In genomic region chr22:30302810-30303138, GRCh38 we compare ENCODE assay signal across 8 cellular contexts. TPM values are rescaled to one million over a fixed set of nuclear protein-coding genes. Genes with fewer than 3 reads are reported as not detected.
DNase-seq lines count a peak whose midpoint lies in the region; ATAC-seq, FAIRE-seq and TF ChIP-seq lines count a peak whose summit lies in the region.
"Had no signal": no experiment of that assay in that cellular context is flagged by ENCODE, and none has a peak within 500 bp of the region (broad histone marks: within the 10 kb centered on the region; RNA-seq: fewer than 3 reads in every experiment).

No MANE protein-coding gene starts in this region.

- no peak overlapping the region for H3K9ac ChIP-seq in HepG2 (ENCODE audit: insufficient read depth, low read depth, low read length)
- peak overlapping the region; percentile 18 for H3K9ac ChIP-seq in keratinocyte (ENCODE audit: control insufficient read depth, extremely low read depth, insufficient read depth, low read length)

- CTCF ChIA-PET in HepG2 (lab: Yijun Ruan, JAX; ENCODE audit: low intra/inter-chr PET ratio, low total read pairs) (no interaction called here), A673 (lab: Charles Lee) (no interaction called here)

- TF ChIP-seq EP300 in HepG2 (IDR thresholded peaks at IDR 0.05; ENCODE audit: low read depth in 2 of 2, low read length in 2 of 2) = no peak
- TF ChIP-seq EP300 in HepG2 (CRISPR knock-in tag; IDR thresholded peaks at IDR 0.05; ENCODE audit: borderline replicate concordance) = no peak

- intact Hi-C loops in right lobe of liver (cut with DNase I) (no loop called here), HepG2 (cut with micrococcal nuclease; ENCODE audit: unreplicated experiment) (no loop called here), uterus (cut with DNase I; ENCODE audit: low total_unique reads) (no loop called here), A673 (cut with micrococcal nuclease; ENCODE audit: unreplicated experiment) (no loop called here)

- H3K9me3 ChIP-seq in right lobe of liver (no peaks in the 10 kb centered on the region), HepG2 (ENCODE audit: low read length) (no peaks in the 10 kb centered on the region), keratinocyte (ENCODE audit: control insufficient read depth, low read depth, low read length) (no peaks in the 10 kb centered on the region), uterus (no peaks in the 10 kb centered on the region), A673 (ENCODE audit: low read depth, low read length, poor library complexity, severe bottlenecking) (no peaks in the 10 kb centered on the region)

- BruUV-seq in HepG2 (replicated peaks; lab: Mats Ljungman, UMichigan) = no TSS peak
- BruUV-seq in A673 (replicated peaks; lab: Mats Ljungman, UMichigan) = no TSS peak

- no peaks in the 10 kb centered on the region for H3K79me2 ChIP-seq in HepG2 (ENCODE audit: insufficient read depth, low read length)
- H3K79me2 ChIP-seq in keratinocyte (ENCODE audit: control insufficient read depth, insufficient read depth, low read length) = peaks cover 26% of the 10 kb centered on the region

- ATAC-seq in right lobe of liver (no peak), HepG2 (no peak)

- TF ChIP-seq RAD21 in HepG2 (CRISPR knock-in tag; IDR thresholded peaks at IDR 0.05) = no peak

- H3K4me3 ChIP-seq in right lobe of liver (no peak overlapping the region), HepG2 (replicated peaks in 1 of 3; ENCODE audit: insufficient read depth in 1 of 3, low read depth in 2 of 3, low read length in 3 of 3) (no peak overlapping the region), keratinocyte (ENCODE audit: control insufficient read depth in 2 of 3, extremely low read depth in 1 of 3, insufficient read depth in 2 of 3, low read depth in 1 of 3, low read length in 3 of 3) (peak overlapping the region in 1 of 3 experiments; percentile 31), uterus (no peak overlapping the region), A673 (ENCODE audit: low read depth, low read length, poor library complexity, severe bottlenecking) (no peak overlapping the region)

- no peaks in the 10 kb centered on the region for H3K27me3 ChIP-seq in right lobe of liver
- H3K27me3 ChIP-seq in HepG2 (ENCODE audit: control insufficient read depth in 1 of 2, insufficient read depth in 2 of 2, low read length in 2 of 2) = no peaks in the 10 kb centered on the region
- no peaks in the 10 kb centered on the region for H3K27me3 ChIP-seq in keratinocyte (ENCODE audit: control insufficient read depth, extremely low read depth, insufficient read depth, low read length)
- no peaks in the 10 kb centered on the region for H3K27me3 ChIP-seq in uterus
- no peaks in the 10 kb centered on the region for H3K27me3 ChIP-seq in A673 (replicated peaks; ENCODE audit: insufficient read depth, low read depth, low read length, poor library complexity)

- H2AFZ ChIP-seq in HepG2 (ENCODE audit: low read length) = no peak overlapping the region
- H2AFZ ChIP-seq in keratinocyte (ENCODE audit: control insufficient read depth, low read length) = no peak overlapping the region

- H3K4me1 ChIP-seq in right lobe of liver = peaks cover 0 to 34% (median 0%) of the 10 kb centered on the region in 4 donors
- peaks cover 5% of the 10 kb centered on the region; the same call in 1 of the 2 replicates for H3K4me1 ChIP-seq in HepG2 (ENCODE audit: insufficient read depth, low read length)
- peaks cover 77% of the 10 kb centered on the region for H3K4me1 ChIP-seq in keratinocyte (ENCODE audit: control insufficient read depth, extremely low read depth, insufficient read depth, low read length)
- peaks cover 4 to 14% of the 10 kb centered on the region in 2 donors for H3K4me1 ChIP-seq in uterus
- H3K4me1 ChIP-seq in A673 (ENCODE audit: insufficient read depth, low read length, poor library complexity, severe bottlenecking) = peaks cover 8% of the 10 kb centered on the region

- no peak for DNase-seq in right lobe of liver
- no peak for DNase-seq in HepG2 (ENCODE audit: low spot score)
- DNase-seq in keratinocyte (ENCODE audit: low read depth, low spot score) = no peak
- no peak for DNase-seq in uterus
- DNase-seq in RPMI8226 = no peak
- no peak for DNase-seq in A673 (ENCODE audit: low spot score)

- dilution Hi-C loops in keratinocyte (cut with MboI; ENCODE audit: extremely low pct_ligation_motif_present, low sequenced_read_pairs) = no loop called here

- H4K20me1 ChIP-seq in HepG2 (ENCODE audit: insufficient read depth, low read length) = no peaks in the 10 kb centered on the region
- peaks cover 7% of the 10 kb centered on the region for H4K20me1 ChIP-seq in keratinocyte (ENCODE audit: control insufficient read depth, extremely low read depth, insufficient read depth, low read length)

- peaks cover 11% of the 10 kb centered on the region for H3K9me1 ChIP-seq in keratinocyte (ENCODE audit: control insufficient read depth, extremely low read depth, insufficient read depth, low read length)

- TF ChIP-seq POLR2A in right lobe of liver (IDR thresholded peaks at IDR 0.05) = no peak
- TF ChIP-seq POLR2A in HepG2 (IDR thresholded peaks at IDR 0.05; ENCODE audit: insufficient read depth in 1 of 2, low read depth in 2 of 2, low read length in 2 of 2) = no peak
- no peak for TF ChIP-seq POLR2A in uterus (IDR thresholded peaks at IDR 0.05)

- H3K27ac ChIP-seq in right lobe of liver (peak overlapping the region in 2 of 3 donors; percentile 21 to 55), HepG2 (ENCODE audit: extremely low read length, insufficient read depth, low read length) (no peak overlapping the region), keratinocyte (ENCODE audit: control insufficient read depth, insufficient read depth, low read length) (peak overlapping the region; percentile 61), uterus (peak overlapping the region; percentile 65 to 76), A673 (ENCODE audit: low read depth, low read length, poor library complexity, severe bottlenecking) (no peak overlapping the region)

- in situ Hi-C loops in HepG2 (cut with HindIII; ENCODE audit: extremely low pct_ligation_motif_present, low pct_unique_long_range_greater_than_20kb) = no loop called here

- POLR2A ChIA-PET in HepG2 (lab: Yijun Ruan, JAX) (no interaction called here), A673 (lab: Charles Lee; ENCODE audit: low non-redundant PET) (no interaction called here)

- FAIRE-seq in HepG2 (lab: Jason Lieb, UNC) (no peak), keratinocyte (lab: Jason Lieb, UNC) (no peak)

- H3K36me3 ChIP-seq in right lobe of liver (peaks cover 0 to 42% (median 9%) of the 10 kb centered on the region in 4 donors), HepG2 (replicated peaks in 1 of 2; ENCODE audit: control insufficient read depth in 1 of 2, insufficient read depth in 2 of 2, low read length in 2 of 2) (peaks cover 6 to 9% of the 10 kb centered on the region in 2 experiments; a peak in 3 of 5 replicates), keratinocyte (ENCODE audit: control insufficient read depth in 2 of 2, extremely low read depth in 1 of 2, insufficient read depth in 2 of 2, low read length in 2 of 2) (peaks cover 20 to 38% of the 10 kb centered on the region in 2 experiments), uterus (no peaks in the 10 kb centered on the region), A673 (ENCODE audit: insufficient read depth, low read length, poor library complexity, severe bottlenecking) (no peaks in the 10 kb centered on the region)

- H3K4me2 ChIP-seq in HepG2 (ENCODE audit: low read depth, low read length) (no peak overlapping the region), keratinocyte (ENCODE audit: control insufficient read depth, extremely low read depth, insufficient read depth, low read depth, low read length) (peak overlapping the region; percentile 65)

- TF ChIP-seq CTCF in right lobe of liver (IDR thresholded peaks at IDR 0.05) (no peak), HepG2 (CRISPR knock-in tag; IDR thresholded peaks at IDR 0.05) (no peak), keratinocyte (optimal IDR thresholded peaks at IDR 0.05 in 1 of 3, IDR thresholded peaks at IDR 0.05 in 1 of 3, conservative IDR thresholded peaks at IDR 0.05 in 1 of 3; ENCODE audit: extremely low read depth in 1 of 3, insufficient read depth in 2 of 3, low read length in 3 of 3) (no peak), uterus (IDR thresholded peaks at IDR 0.05) (no peak), A673 (conservative IDR thresholded peaks at IDR 0.05; ENCODE audit: low read depth, low read length) (no peak)

- 67% methylated on average over 3 of the region's 5 CpGs for WGBS in right lobe of liver (ENCODE audit: insufficient coverage, low coverage, low lambda C conversion rate, missing lambda C conversion rate)
- WGBS in HepG2 (ENCODE audit: low lambda C conversion rate) = 91% methylated on average over 5 of the region's 5 CpGs

RNA-seq across cellular contexts. Expression of gene CASTOR1, which starts 13.5 kb away (rescaled TPM):
- total RNA-seq in right lobe of liver = 1 to 10 TPM in 5 of 6 experiments, under 1 TPM in 1; 0.86 to 8.6 (median 4.0) TPM
- 1.1 and 2.6 TPM in 2 replicates for total RNA-seq in HepG2 (2016; rRNA removed; fragmentation: Illumina TruSeq; extraction: Trizol)
- total RNA-seq in HepG2 (2016; cell fraction: cytosol; rRNA removed; fragmentation: Illumina TruSeq; extraction: Trizol; ENCODE audit: low read depth) = 0.81 and 0.88 TPM in 2 replicates
- total RNA-seq in HepG2 (2016; cell fraction: insoluble cytoplasmic fraction; rRNA removed; fragmentation: Illumina TruSeq; extraction: Trizol) = 0.70 and 1.2 TPM in 2 replicates
- total RNA-seq in HepG2 (2016; cell fraction: membrane; rRNA removed; fragmentation: Illumina TruSeq; extraction: Trizol) = 2.4 and 2.9 TPM in 2 replicates
- 1.6 and 2.3 TPM in 2 replicates for total RNA-seq in HepG2 (2016; cell fraction: nucleus; rRNA removed; fragmentation: Illumina TruSeq; extraction: Trizol)
- 4.4 and 6.2 TPM in 2 replicates for polyA plus RNA-seq in HepG2 (2011; rRNA removed)
- polyA plus RNA-seq in HepG2 (2011; cell fraction: cytosol; rRNA removed) = 2.6 and 3.9 TPM in 2 replicates
- 14.3 and 18.8 TPM in 2 replicates for polyA plus RNA-seq in HepG2 (2011; cell fraction: nucleus; rRNA removed)
- polyA plus RNA-seq in HepG2 (2012) = 2.3 and 2.7 TPM in 2 replicates
- polyA plus RNA-seq in HepG2 (2016; cell fraction: cytosol; fragmentation: Illumina TruSeq; extraction: Trizol; ENCODE audit: low read depth) = 0.41 and 0.72 TPM in 2 replicates
- 0.73 and 1.3 TPM in 2 replicates for polyA plus RNA-seq in HepG2 (2016; cell fraction: insoluble cytoplasmic fraction; fragmentation: Illumina TruSeq; extraction: Trizol; ENCODE audit: low read depth)
- polyA plus RNA-seq in HepG2 (2016; cell fraction: membrane; fragmentation: Illumina TruSeq; extraction: Trizol; ENCODE audit: low read depth) = 0.99 and 1.3 TPM in 2 replicates
- 2.4 TPM in 1 of 2 replicates, not detected in the other for polyA plus RNA-seq in HepG2 (2016; cell fraction: nucleus; fragmentation: Illumina TruSeq; extraction: Trizol; ENCODE audit: insufficient read depth, low read depth)
- 1.4 and 5.7 TPM in 2 replicates for polyA minus RNA-seq in HepG2 (2011; rRNA and poly(A)+ RNA removed; ENCODE audit: low replicate concordance)
- 0.97 and 1.6 TPM in 2 replicates for polyA minus RNA-seq in HepG2 (2011; cell fraction: cytosol; rRNA and poly(A)+ RNA removed)
- polyA minus RNA-seq in HepG2 (2011; cell fraction: nucleus; rRNA and poly(A)+ RNA removed) = 2.3 and 2.9 TPM in 2 replicates
- polyA plus RNA-seq in keratinocyte = 6.7 to 20.0 TPM (median 9.1 TPM) in 3 replicates
- 0.81 TPM for polyA plus RNA-seq in keratinocyte (2011; ENCODE audit: low read depth)
- polyA plus RNA-seq in keratinocyte (2011; cell fraction: cytosol; rRNA removed) = 8.4 and 12.7 TPM in 2 replicates
- polyA plus RNA-seq in keratinocyte (2011; cell fraction: nucleus; rRNA removed) = 20.0 and 22.1 TPM in 2 replicates
- polyA plus RNA-seq in keratinocyte (2012; ENCODE audit: low replicate concordance) = 7.4 and 13.7 TPM in 2 replicates
- 8.1 to 12.6 TPM in 2 of 3 replicates, not detected in the other for polyA minus RNA-seq in keratinocyte
- 30.7 TPM for polyA minus RNA-seq in keratinocyte (2011; cell fraction: cytosol; rRNA and poly(A)+ RNA removed)
- 5.5 and 6.6 TPM in 2 replicates for polyA minus RNA-seq in keratinocyte (2011; cell fraction: nucleus; rRNA and poly(A)+ RNA removed)
- 10 to 100 TPM; 15.8 to 67.1 (median 27.7) TPM for total RNA-seq in uterus
- 2.0 and 5.5 TPM in 2 replicates for total RNA-seq in A673 (2021)

RNA-seq across cellular contexts. Expression of gene TBC1D10A, which starts 24.0 kb away (rescaled TPM):
- 10 to 100 TPM in 3 of 6 experiments, 1 to 10 TPM in 3; 6.6 to 12.6 (median 10.0) TPM for total RNA-seq in right lobe of liver
- 3.6 and 4.2 TPM in 2 replicates for total RNA-seq in HepG2 (2016; rRNA removed; fragmentation: Illumina TruSeq; extraction: Trizol)
- total RNA-seq in HepG2 (2016; cell fraction: cytosol; rRNA removed; fragmentation: Illumina TruSeq; extraction: Trizol; ENCODE audit: low read depth) = 1.3 and 1.7 TPM in 2 replicates
- total RNA-seq in HepG2 (2016; cell fraction: insoluble cytoplasmic fraction; rRNA removed; fragmentation: Illumina TruSeq; extraction: Trizol) = 2.7 and 5.3 TPM in 2 replicates
- 2.2 and 2.6 TPM in 2 replicates for total RNA-seq in HepG2 (2016; cell fraction: membrane; rRNA removed; fragmentation: Illumina TruSeq; extraction: Trizol)
- total RNA-seq in HepG2 (2016; cell fraction: nucleus; rRNA removed; fragmentation: Illumina TruSeq; extraction: Trizol) = 3.0 and 3.7 TPM in 2 replicates
- polyA plus RNA-seq in HepG2 (2011; rRNA removed) = 4.9 and 6.0 TPM in 2 replicates
- polyA plus RNA-seq in HepG2 (2011; cell fraction: cytosol; rRNA removed) = 3.5 and 5.6 TPM in 2 replicates
- polyA plus RNA-seq in HepG2 (2011; cell fraction: nucleus; rRNA removed) = 13.6 and 14.3 TPM in 2 replicates
- 3.8 and 4.0 TPM in 2 replicates for polyA plus RNA-seq in HepG2 (2012)
- polyA plus RNA-seq in HepG2 (2016; cell fraction: cytosol; fragmentation: Illumina TruSeq; extraction: Trizol; ENCODE audit: low read depth) = 0.68 and 0.98 TPM in 2 replicates
- polyA plus RNA-seq in HepG2 (2016; cell fraction: insoluble cytoplasmic fraction; fragmentation: Illumina TruSeq; extraction: Trizol; ENCODE audit: low read depth) = 3.0 and 4.4 TPM in 2 replicates
- 0.73 and 1.0 TPM in 2 replicates for polyA plus RNA-seq in HepG2 (2016; cell fraction: membrane; fragmentation: Illumina TruSeq; extraction: Trizol; ENCODE audit: low read depth)
- 6.5 and 9.4 TPM in 2 replicates for polyA plus RNA-seq in HepG2 (2016; cell fraction: nucleus; fragmentation: Illumina TruSeq; extraction: Trizol; ENCODE audit: insufficient read depth, low read depth)
- 3.0 and 10.8 TPM in 2 replicates for polyA minus RNA-seq in HepG2 (2011; rRNA and poly(A)+ RNA removed; ENCODE audit: low replicate concordance)
- polyA minus RNA-seq in HepG2 (2011; cell fraction: cytosol; rRNA and poly(A)+ RNA removed) = 4.6 and 5.8 TPM in 2 replicates
- polyA minus RNA-seq in HepG2 (2011; cell fraction: nucleus; rRNA and poly(A)+ RNA removed) = 7.8 and 10.4 TPM in 2 replicates
- 15.0 to 27.4 TPM (median 17.8 TPM) in 3 replicates for polyA plus RNA-seq in keratinocyte
- polyA plus RNA-seq in keratinocyte (2011; ENCODE audit: low read depth) = 9.0 TPM
- polyA plus RNA-seq in keratinocyte (2011; cell fraction: cytosol; rRNA removed) = 13.3 and 24.4 TPM in 2 replicates
- polyA plus RNA-seq in keratinocyte (2011; cell fraction: nucleus; rRNA removed) = 35.0 and 48.4 TPM in 2 replicates
- 16.3 and 26.8 TPM in 2 replicates for polyA plus RNA-seq in keratinocyte (2012; ENCODE audit: low replicate concordance)
- polyA minus RNA-seq in keratinocyte = 12.1 to 20.4 TPM (median 17.8 TPM) in 3 replicates
- polyA minus RNA-seq in keratinocyte (2011; cell fraction: cytosol; rRNA and poly(A)+ RNA removed) = 27.6 TPM
- polyA minus RNA-seq in keratinocyte (2011; cell fraction: nucleus; rRNA and poly(A)+ RNA removed) = 16.2 and 30.5 TPM in 2 replicates
- 10 to 100 TPM in 2 of 4 donors, 1 to 10 TPM in 2; 2.8 to 33.6 (median 10.0) TPM for total RNA-seq in uterus
- total RNA-seq in A673 (2021) = 8.4 and 10.6 TPM in 2 replicates

RNA-seq across cellular contexts. Expression of gene OSM, which starts 36.1 kb away (rescaled TPM):
- under 1 TPM in 4 of 6 experiments, not detected in 2; 0.10 to 0.75 (median 0.19) TPM for total RNA-seq in right lobe of liver
- not detected in 2 replicates for total RNA-seq in HepG2 (2016; rRNA removed; fragmentation: Illumina TruSeq; extraction: Trizol)
- total RNA-seq in HepG2 (2016; cell fraction: cytosol; rRNA removed; fragmentation: Illumina TruSeq; extraction: Trizol; ENCODE audit: low read depth) = not detected in 2 replicates
- total RNA-seq in HepG2 (2016; cell fraction: insoluble cytoplasmic fraction; rRNA removed; fragmentation: Illumina TruSeq; extraction: Trizol) = not detected in 2 replicates
- not detected in 2 replicates for total RNA-seq in HepG2 (2016; cell fraction: membrane; rRNA removed; fragmentation: Illumina TruSeq; extraction: Trizol)
- not detected in 2 replicates for total RNA-seq in HepG2 (2016; cell fraction: nucleus; rRNA removed; fragmentation: Illumina TruSeq; extraction: Trizol)
- 0.07 TPM in 1 of 2 replicates, not detected in the other for polyA plus RNA-seq in HepG2 (2011; rRNA removed)
- 0.05 TPM in 1 of 2 replicates, not detected in the other for polyA plus RNA-seq in HepG2 (2011; cell fraction: cytosol; rRNA removed)
- polyA plus RNA-seq in HepG2 (2011; cell fraction: nucleus; rRNA removed) = not detected in 2 replicates
- polyA plus RNA-seq in HepG2 (2012) = 0.07 TPM in 1 of 2 replicates, not detected in the other
- polyA plus RNA-seq in HepG2 (2016; cell fraction: cytosol; fragmentation: Illumina TruSeq; extraction: Trizol; ENCODE audit: low read depth) = not detected in 2 replicates
- polyA plus RNA-seq in HepG2 (2016; cell fraction: insoluble cytoplasmic fraction; fragmentation: Illumina TruSeq; extraction: Trizol; ENCODE audit: low read depth) = not detected in 2 replicates
- polyA plus RNA-seq in HepG2 (2016; cell fraction: membrane; fragmentation: Illumina TruSeq; extraction: Trizol; ENCODE audit: low read depth) = not detected in 2 replicates
- polyA plus RNA-seq in HepG2 (2016; cell fraction: nucleus; fragmentation: Illumina TruSeq; extraction: Trizol; ENCODE audit: insufficient read depth, low read depth) = not detected in 2 replicates
- polyA minus RNA-seq in HepG2 (2011; rRNA and poly(A)+ RNA removed; ENCODE audit: low replicate concordance) = not detected in 2 replicates
- not detected in 2 replicates for polyA minus RNA-seq in HepG2 (2011; cell fraction: cytosol; rRNA and poly(A)+ RNA removed)
- not detected in 2 replicates for polyA minus RNA-seq in HepG2 (2011; cell fraction: nucleus; rRNA and poly(A)+ RNA removed)
- polyA plus RNA-seq in keratinocyte = not detected in 3 replicates
- not detected for polyA plus RNA-seq in keratinocyte (2011; ENCODE audit: low read depth)
- not detected in 2 replicates for polyA plus RNA-seq in keratinocyte (2011; cell fraction: cytosol; rRNA removed)
- polyA plus RNA-seq in keratinocyte (2011; cell fraction: nucleus; rRNA removed) = 0.14 and 0.23 TPM in 2 replicates
- 0.08 TPM in 1 of 2 replicates, not detected in the other for polyA plus RNA-seq in keratinocyte (2012; ENCODE audit: low replicate concordance)
- not detected in 3 replicates for polyA minus RNA-seq in keratinocyte
- not detected for polyA minus RNA-seq in keratinocyte (2011; cell fraction: cytosol; rRNA and poly(A)+ RNA removed)
- polyA minus RNA-seq in keratinocyte (2011; cell fraction: nucleus; rRNA and poly(A)+ RNA removed) = 0.84 TPM in 1 of 2 replicates, not detected in the other
- total RNA-seq in uterus = 1 to 10 TPM in 1 of 4 donors, under 1 TPM in 2, not detected in 1; 0.76 to 8.8 (median 0.76) TPM
- not detected in 2 replicates for total RNA-seq in A673 (2021)
- total RNA-seq: HT1080, kidney epithelial cell had no signal

RNA-seq across cellular contexts. Expression of gene SF3A1, which starts 53.9 kb away (rescaled TPM):
- total RNA-seq in right lobe of liver (10 to 100 TPM; 42.6 to 72.8 (median 66.5) TPM), HepG2 (2016; rRNA removed; fragmentation: Illumina TruSeq; extraction: Trizol) (22.0 and 31.8 TPM in 2 replicates), uterus (100 to 1,000 TPM in 1 of 4 donors, 10 to 100 TPM in 3; 19.5 to 185 (median 40.2) TPM), A673 (2021) (346 and 366 TPM in 2 replicates)
- total RNA-seq in HepG2 (2016; cell fraction: cytosol; rRNA removed; fragmentation: Illumina TruSeq; extraction: Trizol; ENCODE audit: low read depth) = 9.8 and 11.6 TPM in 2 replicates
- 20.9 and 27.0 TPM in 2 replicates for total RNA-seq in HepG2 (2016; cell fraction: insoluble cytoplasmic fraction; rRNA removed; fragmentation: Illumina TruSeq; extraction: Trizol)
- 13.8 and 16.2 TPM in 2 replicates for total RNA-seq in HepG2 (2016; cell fraction: membrane; rRNA removed; fragmentation: Illumina TruSeq; extraction: Trizol)
- 23.6 and 29.5 TPM in 2 replicates for total RNA-seq in HepG2 (2016; cell fraction: nucleus; rRNA removed; fragmentation: Illumina TruSeq; extraction: Trizol)
- polyA plus RNA-seq in HepG2 (2011; rRNA removed) (10.0 and 16.2 TPM in 2 replicates), keratinocyte (17.9 to 63.6 TPM (median 34.2 TPM) in 3 replicates)
- polyA plus RNA-seq in HepG2 (2011; cell fraction: cytosol; rRNA removed) = 5.3 and 6.6 TPM in 2 replicates
- 42.5 and 51.9 TPM in 2 replicates for polyA plus RNA-seq in HepG2 (2011; cell fraction: nucleus; rRNA removed)
- 38.4 and 47.2 TPM in 2 replicates for polyA plus RNA-seq in HepG2 (2012)
- 5.6 and 6.5 TPM in 2 replicates for polyA plus RNA-seq in HepG2 (2016; cell fraction: cytosol; fragmentation: Illumina TruSeq; extraction: Trizol; ENCODE audit: low read depth)
- polyA plus RNA-seq in HepG2 (2016; cell fraction: insoluble cytoplasmic fraction; fragmentation: Illumina TruSeq; extraction: Trizol; ENCODE audit: low read depth) = 22.2 and 52.1 TPM in 2 replicates
- polyA plus RNA-seq in HepG2 (2016; cell fraction: membrane; fragmentation: Illumina TruSeq; extraction: Trizol; ENCODE audit: low read depth) = 8.5 and 15.3 TPM in 2 replicates
- 40.6 and 47.6 TPM in 2 replicates for polyA plus RNA-seq in HepG2 (2016; cell fraction: nucleus; fragmentation: Illumina TruSeq; extraction: Trizol; ENCODE audit: insufficient read depth, low read depth)
- 43.5 and 95.1 TPM in 2 replicates for polyA minus RNA-seq in HepG2 (2011; rRNA and poly(A)+ RNA removed; ENCODE audit: low replicate concordance)
- polyA minus RNA-seq in HepG2 (2011; cell fraction: cytosol; rRNA and poly(A)+ RNA removed) = 61.1 and 71.4 TPM in 2 replicates
- polyA minus RNA-seq in HepG2 (2011; cell fraction: nucleus; rRNA and poly(A)+ RNA removed) = 49.2 and 53.6 TPM in 2 replicates
- polyA plus RNA-seq in keratinocyte (2011; ENCODE audit: low read depth) = 62.3 TPM
- polyA plus RNA-seq in keratinocyte (2011; cell fraction: cytosol; rRNA removed) = 30.3 and 56.2 TPM in 2 replicates
- 59.8 and 62.1 TPM in 2 replicates for polyA plus RNA-seq in keratinocyte (2011; cell fraction: nucleus; rRNA removed)
- 35.8 and 77.0 TPM in 2 replicates for polyA plus RNA-seq in keratinocyte (2012; ENCODE audit: low replicate concordance)
- polyA minus RNA-seq in keratinocyte = 34.8 to 565 TPM (median 64.1 TPM) in 3 replicates
- 120 TPM for polyA minus RNA-seq in keratinocyte (2011; cell fraction: cytosol; rRNA and poly(A)+ RNA removed)
- polyA minus RNA-seq in keratinocyte (2011; cell fraction: nucleus; rRNA and poly(A)+ RNA removed) = 45.7 and 82.6 TPM in 2 replicates

RNA-seq across cellular contexts. Expression of gene CCDC157, which starts 54.0 kb away (rescaled TPM):
- 1 to 10 TPM in 3 of 6 experiments, under 1 TPM in 3; 0.54 to 2.9 (median 0.86) TPM for total RNA-seq in right lobe of liver
- 0.98 and 1.6 TPM in 2 replicates for total RNA-seq in HepG2 (2016; rRNA removed; fragmentation: Illumina TruSeq; extraction: Trizol)
- total RNA-seq in HepG2 (2016; cell fraction: cytosol; rRNA removed; fragmentation: Illumina TruSeq; extraction: Trizol; ENCODE audit: low read depth) = 2.1 and 2.2 TPM in 2 replicates
- 0.79 and 1.9 TPM in 2 replicates for total RNA-seq in HepG2 (2016; cell fraction: insoluble cytoplasmic fraction; rRNA removed; fragmentation: Illumina TruSeq; extraction: Trizol)
- 1.9 and 3.1 TPM in 2 replicates for total RNA-seq in HepG2 (2016; cell fraction: membrane; rRNA removed; fragmentation: Illumina TruSeq; extraction: Trizol)
- 1.4 and 1.6 TPM in 2 replicates for total RNA-seq in HepG2 (2016; cell fraction: nucleus; rRNA removed; fragmentation: Illumina TruSeq; extraction: Trizol)
- polyA plus RNA-seq in HepG2 (2011; rRNA removed) = 1.4 and 2.3 TPM in 2 replicates
- polyA plus RNA-seq in HepG2 (2011; cell fraction: cytosol; rRNA removed) = 1.1 and 1.8 TPM in 2 replicates
- polyA plus RNA-seq in HepG2 (2011; cell fraction: nucleus; rRNA removed) = 5.8 and 7.1 TPM in 2 replicates
- 0.64 and 1.3 TPM in 2 replicates for polyA plus RNA-seq in HepG2 (2012)
- polyA plus RNA-seq in HepG2 (2016; cell fraction: cytosol; fragmentation: Illumina TruSeq; extraction: Trizol; ENCODE audit: low read depth) = 3.4 and 4.1 TPM in 2 replicates
- 1.2 and 1.5 TPM in 2 replicates for polyA plus RNA-seq in HepG2 (2016; cell fraction: insoluble cytoplasmic fraction; fragmentation: Illumina TruSeq; extraction: Trizol; ENCODE audit: low read depth)
- 2.2 and 3.2 TPM in 2 replicates for polyA plus RNA-seq in HepG2 (2016; cell fraction: membrane; fragmentation: Illumina TruSeq; extraction: Trizol; ENCODE audit: low read depth)
- 3.1 and 3.2 TPM in 2 replicates for polyA plus RNA-seq in HepG2 (2016; cell fraction: nucleus; fragmentation: Illumina TruSeq; extraction: Trizol; ENCODE audit: insufficient read depth, low read depth)
- 2.6 and 4.7 TPM in 2 replicates for polyA minus RNA-seq in HepG2 (2011; rRNA and poly(A)+ RNA removed; ENCODE audit: low replicate concordance)
- polyA minus RNA-seq in HepG2 (2011; cell fraction: cytosol; rRNA and poly(A)+ RNA removed) = 0.79 and 1.4 TPM in 2 replicates
- polyA minus RNA-seq in HepG2 (2011; cell fraction: nucleus; rRNA and poly(A)+ RNA removed) = 1.9 and 3.0 TPM in 2 replicates
- 1.3 to 2.2 TPM (median 1.6 TPM) in 3 replicates for polyA plus RNA-seq in keratinocyte
- 0.94 TPM for polyA plus RNA-seq in keratinocyte (2011; ENCODE audit: low read depth)
- 0.94 and 1.6 TPM in 2 replicates for polyA plus RNA-seq in keratinocyte (2011; cell fraction: cytosol; rRNA removed)
- polyA plus RNA-seq in keratinocyte (2011; cell fraction: nucleus; rRNA removed) = 1.4 and 1.9 TPM in 2 replicates
- polyA plus RNA-seq in keratinocyte (2012; ENCODE audit: low replicate concordance) = 0.49 and 1.6 TPM in 2 replicates
- polyA minus RNA-seq in keratinocyte = 0.74 to 1.8 TPM (median 0.92 TPM) in 3 replicates
- polyA minus RNA-seq in keratinocyte (2011; cell fraction: cytosol; rRNA and poly(A)+ RNA removed) = 1.2 TPM
- 0.63 and 1.8 TPM in 2 replicates for polyA minus RNA-seq in keratinocyte (2011; cell fraction: nucleus; rRNA and poly(A)+ RNA removed)
- 1 to 10 TPM in 3 of 4 donors, not detected in 1; 2.9 to 6.8 (median 4.6) TPM for total RNA-seq in uterus
- 5.7 and 6.0 TPM in 2 replicates for total RNA-seq in A673 (2021)

Comparison
In these comparisons a context has a peak if more than half of its experiments do, and no peak if none do; other contexts are left out.
1. H3K27ac ChIP-seq: peak in right lobe of liver (2 of 3), keratinocyte (single experiment) and uterus (2 of 2); none in HepG2 (single experiment) and A673 (single experiment).